ENCODE assay signal across 10 cellular contexts in genomic region chr9:132042324-132042723, GRCh38. TPM values are rescaled to one million over a fixed set of nuclear protein-coding genes. Genes with fewer than 3 reads are reported as not detected.
DNase-seq lines count a peak whose midpoint lies in the region; ATAC-seq, FAIRE-seq and TF ChIP-seq lines count a peak whose summit lies in the region.
"Had no signal": no experiment of that assay in that cellular context is flagged by ENCODE, and none has a peak within 500 bp of the region (broad histone marks: within the 10 kb centered on the region; RNA-seq: fewer than 3 reads in every experiment).

No MANE protein-coding gene starts in this region.

- no peak for TF ChIP-seq CTCF in PC-3 (conservative IDR thresholded peaks at IDR 0.05; ENCODE audit: low read depth, low read length)
- peak; percentile 22 for TF ChIP-seq CTCF in choroid plexus epithelial cell (conservative IDR thresholded peaks at IDR 0.05; ENCODE audit: low read depth, low read length)
- TF ChIP-seq CTCF in progenitor cell of endocrine pancreas (IDR thresholded peaks at IDR 0.05; ENCODE audit: unreplicated experiment): no peak

- no peak overlapping the region for H3K4me3 ChIP-seq in PC-3 (ENCODE audit: low read length)
- no peak overlapping the region for H3K4me3 ChIP-seq in choroid plexus epithelial cell (ENCODE audit: low read depth, low read length)
- H3K4me3 ChIP-seq: body of pancreas had no signal

- peak overlapping the region; percentile 69 for H3K4me2 ChIP-seq in PC-3 (ENCODE audit: low read length)

- H3K9ac ChIP-seq in PC-3 (ENCODE audit: low read length): peak overlapping the region; percentile 31; the same call in 1 of the 2 replicates

- H3K36me3 ChIP-seq in PC-3 (ENCODE audit: low read depth, low read length): no peaks in the 10 kb centered on the region

- H3K4me1 ChIP-seq in PC-3 (ENCODE audit: insufficient read depth, low read length): peaks cover 30% of the 10 kb centered on the region

- peak overlapping the region; percentile 89 for H3K27ac ChIP-seq in PC-3 (ENCODE audit: low read length)
- H3K27ac ChIP-seq: body of pancreas had no signal

- CTCF ChIA-PET in PC-3 (lab: Charles Lee): no interaction called here

- no TSS peak for BruUV-seq in PC-3 (replicated peaks; lab: Mats Ljungman, UMichigan)

- H3K27ac Mint-ChIP-seq in progenitor cell of endocrine pancreas: peak overlapping the region; percentile 29

- H3K4me3 Mint-ChIP-seq in progenitor cell of endocrine pancreas (ENCODE audit: low read depth): no peak overlapping the region
- H3K4me3 Mint-ChIP-seq: neural crest cell had no signal

- peaks cover 79% of the 10 kb centered on the region for H3K79me2 ChIP-seq in PC-3 (ENCODE audit: low read length)

- no peaks in the 10 kb centered on the region for H3K9me2 ChIP-seq in PC-3 (replicated peaks; ENCODE audit: low read length)

- no peak for FAIRE-seq in GM19239 (lab: Jason Lieb, UNC)

- intact Hi-C loops in PC-3 (cut with micrococcal nuclease): no loop called here

- peak; percentile 98 for ATAC-seq in PC-3
- ATAC-seq: body of pancreas had no signal

- no peaks in the 10 kb centered on the region for H3F3A ChIP-seq in PC-3 (ENCODE audit: low read length, unreplicated experiment)

- peaks cover 28% of the 10 kb centered on the region for H3K4me1 Mint-ChIP-seq in progenitor cell of endocrine pancreas (ENCODE audit: low read depth)
- H3K4me1 Mint-ChIP-seq: neural crest cell had no signal

- no peaks in the 10 kb centered on the region for H3K27me3 ChIP-seq in PC-3 (ENCODE audit: low read length)
- H3K27me3 ChIP-seq: body of pancreas had no signal

- peaks cover 2% of the 10 kb centered on the region for H3K36me3 Mint-ChIP-seq in progenitor cell of endocrine pancreas (ENCODE audit: insufficient read depth)

- H3K9me3 ChIP-seq in PC-3 (ENCODE audit: low read length): no peaks in the 10 kb centered on the region
- H3K9me3 ChIP-seq: body of pancreas had no signal

- H3K9me3 Mint-ChIP-seq in progenitor cell of endocrine pancreas (ENCODE audit: low read depth): no peaks in the 10 kb centered on the region
- H3K9me3 Mint-ChIP-seq: neural crest cell had no signal

- no peaks in the 10 kb centered on the region for H4K20me1 ChIP-seq in PC-3 (ENCODE audit: low read length)

- DNase-seq in GM03348 (ENCODE audit: low spot score): peak; percentile 89
- DNase-seq in PC-3: peak; percentile 89
- peak; percentile 91 for DNase-seq in choroid plexus epithelial cell (ENCODE audit: low read depth)
- no peak for DNase-seq in progenitor cell of endocrine pancreas (ENCODE audit: low spot score, unreplicated experiment)
- no peak for DNase-seq in stimulated activated CD4-positive, alpha-beta T cell treated with anti-CD3 and anti-CD28 coated beads, Interleukin-1b, Interleukin-23, amount 100 ng/mL, for 48 hours
- no peak for DNase-seq in GM19239 (ENCODE audit: insufficient read length, low spot score)
- DNase-seq in middle frontal gyrus (ENCODE audit: extremely low spot score, low spot score): no peak
- no peak for DNase-seq in NCI-H1092 treated with DMSO at 0.1 percent for 48 hours (lab: John Stamatoyannopoulos, UW)

- H3K27me3 Mint-ChIP-seq in progenitor cell of endocrine pancreas: no peaks in the 10 kb centered on the region

- no peak overlapping the region for H2AFZ ChIP-seq in PC-3 (ENCODE audit: low read length)

- POLR2A ChIA-PET in PC-3 (lab: Charles Lee; ENCODE audit: unreplicated experiment): no interaction called here

RNA-seq across cellular contexts. Expression of gene MED27, which starts 37.3 kb away (rescaled TPM):
- total RNA-seq in PC-3 (2014; rRNA removed) (22.7 and 38.4 TPM in 2 replicates), progenitor cell of endocrine pancreas (25.1 and 28.2 TPM in 2 replicates)

Comparison
In these comparisons a context has a peak if more than half of its experiments do, and no peak if none do; other contexts are left out.
1. DNase-seq: peak in GM03348 (single experiment), PC-3 (single experiment) and choroid plexus epithelial cell (single experiment); none in progenitor cell of endocrine pancreas (single experiment), stimulated activated CD4-positive, alpha-beta T cell treated with anti-CD3 and anti-CD28 coated beads, Interleukin-1b, Interleukin-23, amount 100 ng/mL, for 48 hours (single experiment), GM19239 (single experiment), middle frontal gyrus (single experiment) and NCI-H1092 treated with DMSO at 0.1 percent for 48 hours (single experiment).